In the genomic region with DNA sequence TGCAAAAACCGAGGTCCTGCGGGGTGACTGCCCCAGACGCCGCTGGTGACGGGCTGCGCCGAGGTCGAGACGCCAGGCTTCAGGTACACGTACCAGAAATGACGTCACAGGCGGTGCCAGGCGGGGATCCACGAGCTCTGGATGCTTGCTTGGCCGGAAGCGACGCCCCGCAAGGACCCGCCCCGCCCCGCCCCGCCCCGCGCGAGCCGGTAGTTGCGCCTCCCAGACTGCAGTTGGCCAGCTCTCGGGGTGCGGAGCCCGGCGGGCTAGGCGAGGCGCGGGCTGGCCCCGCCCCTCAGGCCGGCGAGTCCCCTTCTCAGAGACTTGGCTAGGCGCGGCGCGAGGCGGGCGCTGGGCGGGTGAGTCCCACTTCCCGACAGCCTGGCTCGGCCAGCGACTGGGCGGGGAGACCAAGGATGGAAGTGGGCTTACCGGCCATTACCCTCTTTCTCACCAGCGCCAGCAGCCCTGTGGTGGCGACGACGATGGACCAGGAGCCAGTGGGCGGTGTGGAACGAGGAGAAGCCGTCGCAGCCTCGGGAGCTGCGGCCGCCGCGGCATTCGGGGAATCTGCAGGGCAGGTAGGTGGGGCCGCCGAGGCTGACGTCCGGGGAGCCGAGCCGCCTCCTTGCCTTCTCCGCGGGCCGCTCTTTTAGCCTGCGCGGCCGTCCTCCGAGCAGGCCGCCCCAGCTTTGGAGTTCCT, we compare ENCODE assay signal across 8 cellular contexts. TPM values are rescaled to one million over a fixed set of nuclear protein-coding genes. Genes with fewer than 3 reads are reported as not detected.
A peak's percentile ranks its signal among the peaks of the same experiment; 100 is the strongest.
DNase-seq lines count a peak whose midpoint lies in the region; ATAC-seq and TF ChIP-seq lines count a peak whose summit lies in the region.

A gene with protein sequence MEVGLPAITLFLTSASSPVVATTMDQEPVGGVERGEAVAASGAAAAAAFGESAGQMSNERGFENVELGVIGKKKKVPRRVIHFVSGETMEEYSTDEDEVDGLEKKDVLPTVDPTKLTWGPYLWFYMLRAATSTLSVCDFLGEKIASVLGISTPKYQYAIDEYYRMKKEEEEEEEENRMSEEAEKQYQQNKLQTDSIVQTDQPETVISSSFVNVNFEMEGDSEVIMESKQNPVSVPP (plus strand): TSS at position 225 of the 703 bp plus-strand sequence. CDS start 192 bp downstream, at position 417.

- H3K9me3 Mint-ChIP-seq in GM23338 = no peaks in the 10 kb centered on the region

- H3F3A ChIP-seq in DOHH2 (ENCODE audit: control insufficient read depth, insufficient read depth) (peaks cover 10% of the 10 kb centered on the region), GM23338 (replicated peaks; ENCODE audit: low read depth) (peaks cover 10% of the 10 kb centered on the region)

- peaks cover 9% of the 10 kb centered on the region; the same call in 2 of the 3 replicates for H3K36me3 Mint-ChIP-seq in GM23338 (ENCODE audit: low read depth)

- peak in 3 of 4 donors; percentile 59 to 98 (median 93) for TF ChIP-seq POLR2A in esophagus squamous epithelium (IDR thresholded peaks at IDR 0.05)

- H3K79me2 ChIP-seq in DOHH2 (ENCODE audit: control insufficient read depth, low read length) (no peaks in the 10 kb centered on the region), GM23338 (replicated peaks; ENCODE audit: insufficient read depth) (peaks cover 16% of the 10 kb centered on the region)

- H3K27ac Mint-ChIP-seq in GM23338 = peak within 1 kb of the TSS; percentile 98

- no peaks in the 10 kb centered on the region for H3K27me3 Mint-ChIP-seq in GM23338 (ENCODE audit: insufficient read depth, low read depth, poor library complexity)

- no peaks in the 10 kb centered on the region for H3K27me3 ChIP-seq in DOHH2 (ENCODE audit: control insufficient read depth, low read length)
- no peaks in the 10 kb centered on the region for H3K27me3 ChIP-seq in GM23338 (ENCODE audit: insufficient read depth)
- H3K27me3 ChIP-seq in esophagus squamous epithelium = no peaks in the 10 kb centered on the region

- H3K4me3 Mint-ChIP-seq in GM23338 = peak within 1 kb of the TSS; percentile 97

- H3K27ac ChIP-seq in DOHH2 (ENCODE audit: low read depth, low read length) (0 out of 2 replicates have a peak within 1 kb of the TSS, but pooled peaks have one; percentile 21), GM23338 (ENCODE audit: low read depth) (peak within 1 kb of the TSS; percentile 98), esophagus squamous epithelium (peak within 1 kb of the TSS; percentile 98 to 100 (median 99))

- peaks cover 11% of the 10 kb centered on the region for H3K4me1 Mint-ChIP-seq in GM23338

- peak within 1 kb of the TSS; percentile 98 for H2AFZ ChIP-seq in GM23338

- peak; percentile 99 for DNase-seq in GM23338 (ENCODE audit: low spot score)
- DNase-seq in Kasumi-1 (lab: John Stamatoyannopoulos, UW) = peak; percentile 94 to 96
- peak; percentile 98 for DNase-seq in RKO (ENCODE audit: low spot score)
- DNase-seq in activated T-helper 1 cell treated with Interleukin-2 at 50 U/mL for 16 hours (ENCODE audit: low read depth) = peak; percentile 98
- peak; percentile 85 for DNase-seq in esophagus squamous epithelium (lab: John Stamatoyannopoulos, UW)
- peak; percentile 97 for DNase-seq in myocyte (ENCODE audit: low read depth)
- peak; percentile 97 to 98 for DNase-seq in stimulated activated CD8-positive, alpha-beta memory T cell treated with anti-CD3 and anti-CD28 coated beads, Interleukin-7, amount 100 ng/mL, for 4 hours (ENCODE audit: low read depth in 2 of 2)

- ATAC-seq in GM23338 = peak; percentile 97

- H3K4me2 ChIP-seq in DOHH2 (ENCODE audit: low read length) (peak within 1 kb of the TSS; percentile 85), GM23338 (peak within 1 kb of the TSS; percentile 95)

- TF ChIP-seq CTCF in DOHH2 (IDR thresholded peaks at IDR 0.05; ENCODE audit: low read depth, low read length, poor library complexity, severe bottlenecking) = no peak
- TF ChIP-seq CTCF in GM23338 (conservative IDR thresholded peaks at IDR 0.05; ENCODE audit: low read depth in 2 of 2) = no peak
- TF ChIP-seq CTCF in esophagus squamous epithelium (IDR thresholded peaks at IDR 0.05) = peak in 1 of 6 experiments; percentile 9

- WGBS in esophagus squamous epithelium, 2 donors = 0% methylated on average over 17 to 25 of the region's 77 CpGs

- intact Hi-C loops in esophagus squamous epithelium (cut with DNase I) = loop anchor here (5.0 kb wide), 1 partner anchor 64 kb away; a partner anchor contains a TSS

- peaks cover 21% of the 10 kb centered on the region for H3K4me1 ChIP-seq in DOHH2 (ENCODE audit: control insufficient read depth, low read length)
- peaks cover 7% of the 10 kb centered on the region for H3K4me1 ChIP-seq in GM23338 (ENCODE audit: insufficient read depth)
- H3K4me1 ChIP-seq in esophagus squamous epithelium = peaks cover 6 to 53% (median 16%) of the 10 kb centered on the region in 3 donors

- no peaks in the 10 kb centered on the region for H3K36me3 ChIP-seq in DOHH2 (ENCODE audit: control insufficient read depth, low read length)
- H3K36me3 ChIP-seq in GM23338 (ENCODE audit: insufficient read depth) = no peaks in the 10 kb centered on the region
- peaks cover 0 to 25% (median 0%) of the 10 kb centered on the region in 3 donors for H3K36me3 ChIP-seq in esophagus squamous epithelium

- H3K9me2 ChIP-seq in DOHH2 (replicated peaks; ENCODE audit: control insufficient read depth, low read length) (no peaks in the 10 kb centered on the region), GM23338 (ENCODE audit: insufficient read depth) (no peaks in the 10 kb centered on the region)

- H3K4me3 ChIP-seq in DOHH2 (ENCODE audit: low read length) (peak within 1 kb of the TSS; percentile 86), GM23338 (peak within 1 kb of the TSS; percentile 87), esophagus squamous epithelium (peak within 1 kb of the TSS; percentile 86 to 94 (median 88))

- H4K20me1 ChIP-seq in DOHH2 (ENCODE audit: control insufficient read depth, insufficient read depth, low read depth, low read length) (no peaks in the 10 kb centered on the region), GM23338 (replicated peaks; ENCODE audit: insufficient read depth) (no peaks in the 10 kb centered on the region)

- H3K9me3 ChIP-seq in DOHH2 (ENCODE audit: control insufficient read depth, insufficient read depth, low read length) (no peaks in the 10 kb centered on the region), esophagus squamous epithelium (no peaks in the 10 kb centered on the region)

TF ChIP-seq in GM23338, 12 proteins besides CTCF, POLR2A, EP300 and RAD21:
- TF ChIP-seq CREB1 (CRISPR knock-in tag; IDR thresholded peaks at IDR 0.05; ENCODE audit: low read depth) (peak; percentile 97), JUNB (IDR thresholded peaks at IDR 0.05; ENCODE audit: unreplicated experiment) (no peak), ZNF331 (CRISPR knock-in tag; IDR thresholded peaks at IDR 0.05; ENCODE audit: low read depth) (no peak), POLR2AphosphoS5 (IDR thresholded peaks at IDR 0.05; ENCODE audit: low read depth) (peak; percentile 87), EZH2 (IDR thresholded peaks at IDR 0.05; ENCODE audit: low read depth, unreplicated experiment) (no peak), ZNF114 (CRISPR knock-in tag; IDR thresholded peaks at IDR 0.05) (no peak), EZH2phosphoT487 (IDR thresholded peaks at IDR 0.05; ENCODE audit: unreplicated experiment) (no peak)
- TF ChIP-seq, protein P1, sequence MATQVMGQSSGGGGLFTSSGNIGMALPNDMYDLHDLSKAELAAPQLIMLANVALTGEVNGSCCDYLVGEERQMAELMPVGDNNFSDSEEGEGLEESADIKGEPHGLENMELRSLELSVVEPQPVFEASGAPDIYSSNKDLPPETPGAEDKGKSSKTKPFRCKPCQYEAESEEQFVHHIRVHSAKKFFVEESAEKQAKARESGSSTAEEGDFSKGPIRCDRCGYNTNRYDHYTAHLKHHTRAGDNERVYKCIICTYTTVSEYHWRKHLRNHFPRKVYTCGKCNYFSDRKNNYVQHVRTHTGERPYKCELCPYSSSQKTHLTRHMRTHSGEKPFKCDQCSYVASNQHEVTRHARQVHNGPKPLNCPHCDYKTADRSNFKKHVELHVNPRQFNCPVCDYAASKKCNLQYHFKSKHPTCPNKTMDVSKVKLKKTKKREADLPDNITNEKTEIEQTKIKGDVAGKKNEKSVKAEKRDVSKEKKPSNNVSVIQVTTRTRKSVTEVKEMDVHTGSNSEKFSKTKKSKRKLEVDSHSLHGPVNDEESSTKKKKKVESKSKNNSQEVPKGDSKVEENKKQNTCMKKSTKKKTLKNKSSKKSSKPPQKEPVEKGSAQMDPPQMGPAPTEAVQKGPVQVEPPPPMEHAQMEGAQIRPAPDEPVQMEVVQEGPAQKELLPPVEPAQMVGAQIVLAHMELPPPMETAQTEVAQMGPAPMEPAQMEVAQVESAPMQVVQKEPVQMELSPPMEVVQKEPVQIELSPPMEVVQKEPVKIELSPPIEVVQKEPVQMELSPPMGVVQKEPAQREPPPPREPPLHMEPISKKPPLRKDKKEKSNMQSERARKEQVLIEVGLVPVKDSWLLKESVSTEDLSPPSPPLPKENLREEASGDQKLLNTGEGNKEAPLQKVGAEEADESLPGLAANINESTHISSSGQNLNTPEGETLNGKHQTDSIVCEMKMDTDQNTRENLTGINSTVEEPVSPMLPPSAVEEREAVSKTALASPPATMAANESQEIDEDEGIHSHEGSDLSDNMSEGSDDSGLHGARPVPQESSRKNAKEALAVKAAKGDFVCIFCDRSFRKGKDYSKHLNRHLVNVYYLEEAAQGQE (IDR thresholded peaks at IDR 0.05; ENCODE audit: unreplicated experiment) = no peak
- TF ChIP-seq, protein P2, sequence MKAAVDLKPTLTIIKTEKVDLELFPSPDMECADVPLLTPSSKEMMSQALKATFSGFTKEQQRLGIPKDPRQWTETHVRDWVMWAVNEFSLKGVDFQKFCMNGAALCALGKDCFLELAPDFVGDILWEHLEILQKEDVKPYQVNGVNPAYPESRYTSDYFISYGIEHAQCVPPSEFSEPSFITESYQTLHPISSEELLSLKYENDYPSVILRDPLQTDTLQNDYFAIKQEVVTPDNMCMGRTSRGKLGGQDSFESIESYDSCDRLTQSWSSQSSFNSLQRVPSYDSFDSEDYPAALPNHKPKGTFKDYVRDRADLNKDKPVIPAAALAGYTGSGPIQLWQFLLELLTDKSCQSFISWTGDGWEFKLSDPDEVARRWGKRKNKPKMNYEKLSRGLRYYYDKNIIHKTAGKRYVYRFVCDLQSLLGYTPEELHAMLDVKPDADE (IDR thresholded peaks at IDR 0.05) = no peak
TF ChIP-seq in GM23338: peak in this region for 2.

RNA-seq across cellular contexts. Expression of the gene that starts here (rescaled TPM):
- total RNA-seq in GM23338 (2014; rRNA removed; shearing (Covaris generic)) = 21.0 and 22.8 TPM in 2 replicates
- polyA plus RNA-seq in GM23338 (2016; fragmentation: Nextera tagmentation; extraction: Ambion mirVana) = 72.5 and 74.9 TPM in 2 replicates
- total RNA-seq in esophagus squamous epithelium (10 to 100 TPM; 25.9 to 35.9 (median 28.3) TPM), myocyte (63.8 and 78.6 TPM in 2 replicates)
- polyA plus RNA-seq in myocyte (2012) = 79.5 TPM

Comparison
In these comparisons a context has a peak if more than half of its experiments do, and no peak if none do; other contexts are left out.
1. Peak in every context shown above with its lines: DNase-seq, ATAC-seq, H3K4me3 ChIP-seq and H3K27ac ChIP-seq.
2. H3K27ac ChIP-seq: peak in every context shown above with its lines; median percentile 99 in esophagus squamous epithelium; 98 in GM23338; 21 in DOHH2.